ENCODE assay signal across 19 cellular contexts in genomic region chr3:178948546-178948945, GRCh38.
"Had no signal": no experiment of that assay in that cellular context is flagged by ENCODE, and none has a peak within 500 bp of the region (broad histone marks: within the 10 kb centered on the region; RNA-seq: fewer than 3 reads in every experiment).

No MANE protein-coding gene starts in this region.

- FAIRE-seq: HTR-8/SVneo, K562 had no signal

- DNase-seq: MM.1S, NCI-H1092 treated with DMSO at 0.1 percent for 48 hours, NCI-H1436, NCI-H187, NCI-H2029, NCI-H2081 treated with DMSO at 0.1 percent for 48 hours, NCI-H2171, NCI-H226, NCI-H446, NCI-H510A, NCI-H524 treated with DMSO at 0.1 percent for 48 hours, NCI-H69, NCI-H774, PC-9, Peyer's patch, SHP77 treated with DMSO at 0.1 percent for 48 hours, SJCRH30 had no signal

- H3K27me3 ChIP-seq: Peyer's patch, SJCRH30 had no signal

- H3K4me3 ChIP-seq: K562, PC-9, Peyer's patch, SJCRH30 had no signal

- H3K36me3 ChIP-seq: Peyer's patch, SJCRH30 had no signal
